19 cellular contexts compared by ENCODE assay signal in genomic region chr11:1381793-1382425, GRCh38. TPM values are rescaled to one million over a fixed set of nuclear protein-coding genes. Genes with fewer than 3 reads are reported as not detected.
DNase-seq lines count a peak whose midpoint lies in the region; ATAC-seq and TF ChIP-seq lines count a peak whose summit lies in the region.
"Had no signal": no experiment of that assay in that cellular context is flagged by ENCODE, and none has a peak within 500 bp of the region (broad histone marks: within the 10 kb centered on the region; RNA-seq: fewer than 3 reads in every experiment).

No MANE protein-coding gene starts in this region.

- H3K79me2 ChIP-seq in mesendoderm (ENCODE audit: control insufficient read depth, insufficient read depth, low read length) = no peaks in the 10 kb centered on the region

- peaks cover 0 to 20% (median 3%) of the 10 kb centered on the region in 3 donors for H3K4me1 Mint-ChIP-seq in CD8-positive, alpha-beta memory T cell
- peaks cover 11% of the 10 kb centered on the region for H3K4me1 Mint-ChIP-seq in activated naive CD4-positive, alpha-beta T cell treated with anti-CD3 and anti-CD28 coated beads, Interleukin-2, amount 50 U/mL, for 24 hours

- no peaks in the 10 kb centered on the region for H4K20me1 ChIP-seq in BLaER1

- no peak overlapping the region for H3K23ac ChIP-seq in mesendoderm (ENCODE audit: low read length)

- POLR2A ChIA-PET in CD8-positive, alpha-beta memory T cell (lab: Charles Lee) = no interaction called here

- H3K4me1 ChIP-seq in BLaER1 (peaks cover 25% of the 10 kb centered on the region), mesendoderm (ENCODE audit: control insufficient read depth, low read depth, low read length) (no peaks in the 10 kb centered on the region)
- peaks cover 3% of the 10 kb centered on the region for H3K4me1 ChIP-seq in CD8-positive, alpha-beta memory T cell (ENCODE audit: insufficient read depth, low read length)
- H3K4me1 ChIP-seq: uterus had no signal

- no peak overlapping the region for H4K8ac ChIP-seq in mesendoderm (ENCODE audit: low read depth, low read length)

- H3K27me3 Mint-ChIP-seq in CD8-positive, alpha-beta memory T cell = no peaks in the 10 kb centered on the region
- H3K27me3 Mint-ChIP-seq in activated naive CD4-positive, alpha-beta T cell treated with anti-CD3 and anti-CD28 coated beads, Interleukin-2, amount 50 U/mL, for 24 hours = no peaks in the 10 kb centered on the region

- H3K79me1 ChIP-seq in mesendoderm (ENCODE audit: low read length) = no peaks in the 10 kb centered on the region

- no peak for TF ChIP-seq CTCF in GM20000 (IDR thresholded peaks at IDR 0.05; ENCODE audit: extremely low read depth, missing control alignments)

- H3K36me3 Mint-ChIP-seq in CD8-positive, alpha-beta memory T cell = no peaks in the 10 kb centered on the region
- no peaks in the 10 kb centered on the region for H3K36me3 Mint-ChIP-seq in activated naive CD4-positive, alpha-beta T cell treated with anti-CD3 and anti-CD28 coated beads, Interleukin-2, amount 50 U/mL, for 24 hours

- H3K4me2 ChIP-seq in BLaER1 (peak overlapping the region; percentile 90), mesendoderm (ENCODE audit: low read length) (no peak overlapping the region)

- no peak overlapping the region for H2BK5ac ChIP-seq in mesendoderm (ENCODE audit: low read length)

- H3K56ac ChIP-seq in mesendoderm (ENCODE audit: low read length) = no peak overlapping the region

- H3K27me3 ChIP-seq in BLaER1 = no peaks in the 10 kb centered on the region
- no peaks in the 10 kb centered on the region for H3K27me3 ChIP-seq in CD8-positive, alpha-beta memory T cell (ENCODE audit: insufficient read depth, low read length, poor library complexity, severe bottlenecking)
- no peaks in the 10 kb centered on the region for H3K27me3 ChIP-seq in mesendoderm (ENCODE audit: insufficient read depth, low read length, poor library complexity)
- H3K27me3 ChIP-seq: adrenal gland, gastroesophageal sphincter, uterus had no signal

- peak overlapping the region; percentile 43 to 98 (median 86) for H3K27ac Mint-ChIP-seq in CD8-positive, alpha-beta memory T cell
- H3K27ac Mint-ChIP-seq in activated naive CD4-positive, alpha-beta T cell treated with anti-CD3 and anti-CD28 coated beads, Interleukin-2, amount 50 U/mL, for 24 hours = peak overlapping the region; percentile 59

- ATAC-seq in HG03139 (IDR thresholded peaks at IDR 0.05; ENCODE audit: unreplicated experiment) = no peak
- no peak for ATAC-seq in HG03095 (IDR thresholded peaks at IDR 0.05; ENCODE audit: unreplicated experiment)

- no CpG with 5 or more reads among the region's 10 CpGs for WGBS in mesendoderm (ENCODE audit: extremely low coverage, insufficient coverage, low lambda C conversion rate)

- no peak overlapping the region for H3K4me3 ChIP-seq in BLaER1
- no peak overlapping the region for H3K4me3 ChIP-seq in CD8-positive, alpha-beta memory T cell (ENCODE audit: low read length)
- no peak overlapping the region for H3K4me3 ChIP-seq in mesendoderm (ENCODE audit: low read length)

- H3K27ac ChIP-seq in BLaER1 (no peak overlapping the region), mesendoderm (ENCODE audit: low read depth, low read length) (no peak overlapping the region)
- no peak overlapping the region for H3K27ac ChIP-seq in CD8-positive, alpha-beta memory T cell (ENCODE audit: low read depth, low read length)
- H3K27ac ChIP-seq: RWPE1, uterus had no signal

- H3K9me3 Mint-ChIP-seq in CD8-positive, alpha-beta memory T cell = no peaks in the 10 kb centered on the region
- H3K9me3 Mint-ChIP-seq in activated naive CD4-positive, alpha-beta T cell treated with anti-CD3 and anti-CD28 coated beads, Interleukin-2, amount 50 U/mL, for 24 hours = no peaks in the 10 kb centered on the region

- H3K4me3 Mint-ChIP-seq in CD8-positive, alpha-beta memory T cell = peak overlapping the region; percentile 19 to 86 (median 78)
- peak overlapping the region; percentile 64 for H3K4me3 Mint-ChIP-seq in activated naive CD4-positive, alpha-beta T cell treated with anti-CD3 and anti-CD28 coated beads, Interleukin-2, amount 50 U/mL, for 24 hours

- no peak overlapping the region for H2BK15ac ChIP-seq in mesendoderm (replicated peaks; ENCODE audit: low read depth)

- H3K36me3 ChIP-seq in BLaER1 (no peaks in the 10 kb centered on the region), mesendoderm (ENCODE audit: control insufficient read depth, insufficient read depth, low read length) (no peaks in the 10 kb centered on the region)
- H3K36me3 ChIP-seq in CD8-positive, alpha-beta memory T cell (ENCODE audit: insufficient read depth, low read length) = no peaks in the 10 kb centered on the region
- H3K36me3 ChIP-seq: adrenal gland, gastroesophageal sphincter, uterus had no signal

- CTCF ChIA-PET in CD8-positive, alpha-beta memory T cell (lab: Charles Lee) = interaction anchor here (1.1 kb wide), 1 partner anchor 106 kb away, joined by 3 read pairs; no protein-coding TSS in a partner anchor

- H3K18ac ChIP-seq in mesendoderm (ENCODE audit: low read length) = no peak overlapping the region

- peak overlapping the region; percentile 24 for H2AK5ac ChIP-seq in mesendoderm (ENCODE audit: low read length)

- H2BK120ac ChIP-seq in mesendoderm (ENCODE audit: low read depth, low read length) = no peak overlapping the region

- H3K9ac ChIP-seq in BLaER1 = no peak overlapping the region
- H3K9ac ChIP-seq in mesendoderm (ENCODE audit: low read length) = no peak overlapping the region

- H3K4ac ChIP-seq in mesendoderm (ENCODE audit: low read depth, low read length) = no peak overlapping the region

- no peaks in the 10 kb centered on the region for H3K9me3 ChIP-seq in BLaER1
- no peaks in the 10 kb centered on the region for H3K9me3 ChIP-seq in CD8-positive, alpha-beta memory T cell (ENCODE audit: low read length)
- H3K9me3 ChIP-seq: adrenal gland, gastroesophageal sphincter, uterus had no signal

- H4K5ac ChIP-seq in mesendoderm (ENCODE audit: low read length) = no peak overlapping the region

- DNase-seq in CD8-positive, alpha-beta memory T cell = peak in 1 of 5 donors; percentile 47
- DNase-seq in mesendoderm (no peak), GM20000 (ENCODE audit: low spot score) (no peak)
- no peak for DNase-seq in activated CD8-positive, alpha-beta memory T cell treated with anti-CD3 and anti-CD28 coated beads for 24 hours
- DNase-seq: AML-193; mesenchymal stem cell; MM.1S; NCI-H2107; NCI-H748 treated with DMSO at 0.1 percent for 48 hours; stimulated activated naive CD4-positive, alpha-beta T cell treated with Interleukin-2 at 50 U/mL for 16 hours; T-helper 9 cell; uterus had no signal

RNA-seq across cellular contexts. Expression of gene BRSK2, which starts 7.8 kb away (rescaled TPM):
- total RNA-seq in CD8-positive, alpha-beta memory T cell = under 1 TPM; 0.35 to 0.59 TPM
- 0.23 TPM for polyA plus RNA-seq in CD8-positive, alpha-beta memory T cell
- 10.0 TPM for polyA plus RNA-seq in mesendoderm (2013, experiment 1 of 2)
- polyA plus RNA-seq in mesendoderm (2013, experiment 2 of 2) = 10.4 TPM
